In the genomic region with DNA sequence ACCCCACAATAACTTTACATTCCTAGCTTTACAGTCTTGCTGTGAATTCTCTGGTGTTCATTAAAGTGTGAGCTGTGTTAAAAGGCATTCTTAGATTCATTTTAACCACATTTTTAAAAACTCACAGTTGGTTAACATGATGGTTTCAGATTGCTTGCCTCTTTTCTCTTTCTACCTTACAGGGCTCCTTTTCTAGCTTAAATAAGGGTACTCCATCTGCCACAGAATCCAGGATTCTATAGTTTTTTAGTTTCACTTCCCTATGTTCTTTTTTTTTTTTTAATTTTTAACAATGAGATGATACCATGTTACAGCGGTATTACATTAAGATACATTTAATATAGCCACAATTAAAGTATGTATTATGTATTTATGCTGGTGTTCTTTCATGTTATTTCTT, we compare ENCODE assay signal across 2 cellular contexts.
TF ChIP-seq lines count a peak whose summit lies in the region.

No MANE protein-coding gene starts in this region.

TF ChIP-seq in GM23338, 12 proteins besides CTCF, POLR2A, EP300 and RAD21 (continues in another document):
- TF ChIP-seq EZH2phosphoT487 (IDR thresholded peaks at IDR 0.05; ENCODE audit: unreplicated experiment), result no peak
- no peak for TF ChIP-seq POLR2AphosphoS5 (IDR thresholded peaks at IDR 0.05; ENCODE audit: low read depth)
- TF ChIP-seq NANOG (IDR thresholded peaks at IDR 0.05; ENCODE audit: borderline replicate concordance), result no peak
- TF ChIP-seq, protein P1, sequence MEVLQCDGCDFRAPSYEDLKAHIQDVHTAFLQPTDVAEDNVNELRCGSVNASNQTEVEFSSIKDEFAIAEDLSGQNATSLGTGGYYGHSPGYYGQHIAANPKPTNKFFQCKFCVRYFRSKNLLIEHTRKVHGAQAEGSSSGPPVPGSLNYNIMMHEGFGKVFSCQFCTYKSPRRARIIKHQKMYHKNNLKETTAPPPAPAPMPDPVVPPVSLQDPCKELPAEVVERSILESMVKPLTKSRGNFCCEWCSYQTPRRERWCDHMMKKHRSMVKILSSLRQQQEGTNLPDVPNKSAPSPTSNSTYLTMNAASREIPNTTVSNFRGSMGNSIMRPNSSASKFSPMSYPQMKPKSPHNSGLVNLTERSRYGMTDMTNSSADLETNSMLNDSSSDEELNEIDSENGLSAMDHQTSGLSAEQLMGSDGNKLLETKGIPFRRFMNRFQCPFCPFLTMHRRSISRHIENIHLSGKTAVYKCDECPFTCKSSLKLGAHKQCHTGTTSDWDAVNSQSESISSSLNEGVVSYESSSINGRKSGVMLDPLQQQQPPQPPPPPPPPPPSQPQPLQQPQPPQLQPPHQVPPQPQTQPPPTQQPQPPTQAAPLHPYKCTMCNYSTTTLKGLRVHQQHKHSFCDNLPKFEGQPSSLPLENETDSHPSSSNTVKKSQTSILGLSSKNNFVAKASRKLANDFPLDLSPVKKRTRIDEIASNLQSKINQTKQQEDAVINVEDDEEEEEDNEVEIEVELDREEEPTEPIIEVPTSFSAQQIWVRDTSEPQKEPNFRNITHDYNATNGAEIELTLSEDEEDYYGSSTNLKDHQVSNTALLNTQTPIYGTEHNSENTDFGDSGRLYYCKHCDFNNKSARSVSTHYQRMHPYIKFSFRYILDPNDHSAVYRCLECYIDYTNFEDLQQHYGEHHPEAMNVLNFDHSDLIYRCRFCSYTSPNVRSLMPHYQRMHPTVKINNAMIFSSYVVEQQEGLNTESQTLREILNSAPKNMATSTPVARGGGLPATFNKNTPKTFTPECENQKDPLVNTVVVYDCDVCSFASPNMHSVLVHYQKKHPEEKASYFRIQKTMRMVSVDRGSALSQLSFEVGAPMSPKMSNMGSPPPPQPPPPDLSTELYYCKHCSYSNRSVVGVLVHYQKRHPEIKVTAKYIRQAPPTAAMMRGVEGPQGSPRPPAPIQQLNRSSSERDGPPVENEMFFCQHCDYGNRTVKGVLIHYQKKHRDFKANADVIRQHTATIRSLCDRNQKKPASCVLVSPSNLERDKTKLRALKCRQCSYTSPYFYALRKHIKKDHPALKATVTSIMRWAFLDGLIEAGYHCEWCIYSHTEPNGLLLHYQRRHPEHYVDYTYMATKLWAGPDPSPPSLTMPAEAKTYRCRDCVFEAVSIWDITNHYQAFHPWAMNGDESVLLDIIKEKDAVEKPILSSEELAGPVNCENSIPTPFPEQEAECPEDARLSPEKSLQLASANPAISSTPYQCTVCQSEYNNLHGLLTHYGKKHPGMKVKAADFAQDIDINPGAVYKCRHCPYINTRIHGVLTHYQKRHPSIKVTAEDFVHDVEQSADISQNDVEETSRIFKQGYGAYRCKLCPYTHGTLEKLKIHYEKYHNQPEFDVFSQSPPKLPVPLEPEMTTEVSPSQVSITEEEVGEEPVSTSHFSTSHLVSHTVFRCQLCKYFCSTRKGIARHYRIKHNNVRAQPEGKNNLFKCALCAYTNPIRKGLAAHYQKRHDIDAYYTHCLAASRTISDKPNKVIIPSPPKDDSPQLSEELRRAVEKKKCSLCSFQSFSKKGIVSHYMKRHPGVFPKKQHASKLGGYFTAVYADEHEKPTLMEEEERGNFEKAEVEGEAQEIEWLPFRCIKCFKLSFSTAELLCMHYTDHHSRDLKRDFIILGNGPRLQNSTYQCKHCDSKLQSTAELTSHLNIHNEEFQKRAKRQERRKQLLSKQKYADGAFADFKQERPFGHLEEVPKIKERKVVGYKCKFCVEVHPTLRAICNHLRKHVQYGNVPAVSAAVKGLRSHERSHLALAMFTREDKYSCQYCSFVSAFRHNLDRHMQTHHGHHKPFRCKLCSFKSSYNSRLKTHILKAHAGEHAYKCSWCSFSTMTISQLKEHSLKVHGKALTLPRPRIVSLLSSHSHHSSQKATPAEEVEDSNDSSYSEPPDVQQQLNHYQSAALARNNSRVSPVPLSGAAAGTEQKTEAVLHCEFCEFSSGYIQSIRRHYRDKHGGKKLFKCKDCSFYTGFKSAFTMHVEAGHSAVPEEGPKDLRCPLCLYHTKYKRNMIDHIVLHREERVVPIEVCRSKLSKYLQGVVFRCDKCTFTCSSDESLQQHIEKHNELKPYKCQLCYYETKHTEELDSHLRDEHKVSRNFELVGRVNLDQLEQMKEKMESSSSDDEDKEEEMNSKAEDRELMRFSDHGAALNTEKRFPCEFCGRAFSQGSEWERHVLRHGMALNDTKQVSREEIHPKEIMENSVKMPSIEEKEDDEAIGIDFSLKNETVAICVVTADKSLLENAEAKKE (CRISPR knock-in tag; IDR thresholded peaks at IDR 0.05), result no peak
- TF ChIP-seq CREB1 (CRISPR knock-in tag; IDR thresholded peaks at IDR 0.05; ENCODE audit: low read depth), result no peak
- TF ChIP-seq, protein P2, sequence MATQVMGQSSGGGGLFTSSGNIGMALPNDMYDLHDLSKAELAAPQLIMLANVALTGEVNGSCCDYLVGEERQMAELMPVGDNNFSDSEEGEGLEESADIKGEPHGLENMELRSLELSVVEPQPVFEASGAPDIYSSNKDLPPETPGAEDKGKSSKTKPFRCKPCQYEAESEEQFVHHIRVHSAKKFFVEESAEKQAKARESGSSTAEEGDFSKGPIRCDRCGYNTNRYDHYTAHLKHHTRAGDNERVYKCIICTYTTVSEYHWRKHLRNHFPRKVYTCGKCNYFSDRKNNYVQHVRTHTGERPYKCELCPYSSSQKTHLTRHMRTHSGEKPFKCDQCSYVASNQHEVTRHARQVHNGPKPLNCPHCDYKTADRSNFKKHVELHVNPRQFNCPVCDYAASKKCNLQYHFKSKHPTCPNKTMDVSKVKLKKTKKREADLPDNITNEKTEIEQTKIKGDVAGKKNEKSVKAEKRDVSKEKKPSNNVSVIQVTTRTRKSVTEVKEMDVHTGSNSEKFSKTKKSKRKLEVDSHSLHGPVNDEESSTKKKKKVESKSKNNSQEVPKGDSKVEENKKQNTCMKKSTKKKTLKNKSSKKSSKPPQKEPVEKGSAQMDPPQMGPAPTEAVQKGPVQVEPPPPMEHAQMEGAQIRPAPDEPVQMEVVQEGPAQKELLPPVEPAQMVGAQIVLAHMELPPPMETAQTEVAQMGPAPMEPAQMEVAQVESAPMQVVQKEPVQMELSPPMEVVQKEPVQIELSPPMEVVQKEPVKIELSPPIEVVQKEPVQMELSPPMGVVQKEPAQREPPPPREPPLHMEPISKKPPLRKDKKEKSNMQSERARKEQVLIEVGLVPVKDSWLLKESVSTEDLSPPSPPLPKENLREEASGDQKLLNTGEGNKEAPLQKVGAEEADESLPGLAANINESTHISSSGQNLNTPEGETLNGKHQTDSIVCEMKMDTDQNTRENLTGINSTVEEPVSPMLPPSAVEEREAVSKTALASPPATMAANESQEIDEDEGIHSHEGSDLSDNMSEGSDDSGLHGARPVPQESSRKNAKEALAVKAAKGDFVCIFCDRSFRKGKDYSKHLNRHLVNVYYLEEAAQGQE (IDR thresholded peaks at IDR 0.05; ENCODE audit: unreplicated experiment), result no peak
- TF ChIP-seq, protein P3, sequence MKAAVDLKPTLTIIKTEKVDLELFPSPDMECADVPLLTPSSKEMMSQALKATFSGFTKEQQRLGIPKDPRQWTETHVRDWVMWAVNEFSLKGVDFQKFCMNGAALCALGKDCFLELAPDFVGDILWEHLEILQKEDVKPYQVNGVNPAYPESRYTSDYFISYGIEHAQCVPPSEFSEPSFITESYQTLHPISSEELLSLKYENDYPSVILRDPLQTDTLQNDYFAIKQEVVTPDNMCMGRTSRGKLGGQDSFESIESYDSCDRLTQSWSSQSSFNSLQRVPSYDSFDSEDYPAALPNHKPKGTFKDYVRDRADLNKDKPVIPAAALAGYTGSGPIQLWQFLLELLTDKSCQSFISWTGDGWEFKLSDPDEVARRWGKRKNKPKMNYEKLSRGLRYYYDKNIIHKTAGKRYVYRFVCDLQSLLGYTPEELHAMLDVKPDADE (IDR thresholded peaks at IDR 0.05), result no peak
- no peak for TF ChIP-seq STAT1 (IDR thresholded peaks at IDR 0.05; ENCODE audit: unreplicated experiment)
- TF ChIP-seq JUNB (IDR thresholded peaks at IDR 0.05; ENCODE audit: unreplicated experiment), result no peak
- TF ChIP-seq EZH2 (IDR thresholded peaks at IDR 0.05; ENCODE audit: low read depth, unreplicated experiment), result no peak

TF ChIP-seq in SK-N-SH, 30 proteins besides CTCF, POLR2A, EP300 and RAD21:
- TF ChIP-seq, protein P4, sequence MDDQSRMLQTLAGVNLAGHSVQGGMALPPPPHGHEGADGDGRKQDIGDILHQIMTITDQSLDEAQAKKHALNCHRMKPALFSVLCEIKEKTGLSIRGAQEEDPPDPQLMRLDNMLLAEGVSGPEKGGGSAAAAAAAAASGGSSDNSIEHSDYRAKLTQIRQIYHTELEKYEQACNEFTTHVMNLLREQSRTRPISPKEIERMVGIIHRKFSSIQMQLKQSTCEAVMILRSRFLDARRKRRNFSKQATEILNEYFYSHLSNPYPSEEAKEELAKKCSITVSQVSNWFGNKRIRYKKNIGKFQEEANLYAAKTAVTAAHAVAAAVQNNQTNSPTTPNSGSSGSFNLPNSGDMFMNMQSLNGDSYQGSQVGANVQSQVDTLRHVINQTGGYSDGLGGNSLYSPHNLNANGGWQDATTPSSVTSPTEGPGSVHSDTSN (IDR thresholded peaks at IDR 0.05), result no peak
- TF ChIP-seq RFX5 (IDR thresholded peaks at IDR 0.05; ENCODE audit: low read length), result no peak
- TF ChIP-seq MEF2A (IDR thresholded peaks at IDR 0.05; ENCODE audit: borderline replicate concordance, low read depth), result no peak
- TF ChIP-seq, protein P5, sequence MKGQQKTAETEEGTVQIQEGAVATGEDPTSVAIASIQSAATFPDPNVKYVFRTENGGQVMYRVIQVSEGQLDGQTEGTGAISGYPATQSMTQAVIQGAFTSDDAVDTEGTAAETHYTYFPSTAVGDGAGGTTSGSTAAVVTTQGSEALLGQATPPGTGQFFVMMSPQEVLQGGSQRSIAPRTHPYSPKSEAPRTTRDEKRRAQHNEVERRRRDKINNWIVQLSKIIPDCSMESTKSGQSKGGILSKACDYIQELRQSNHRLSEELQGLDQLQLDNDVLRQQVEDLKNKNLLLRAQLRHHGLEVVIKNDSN (IDR thresholded peaks at IDR 0.05; ENCODE audit: borderline replicate concordance, low read depth), result no peak
- TF ChIP-seq MXI1 (IDR thresholded peaks at IDR 0.05; ENCODE audit: low read depth, low read length), result no peak
- TF ChIP-seq ELF1 (IDR thresholded peaks at IDR 0.05), result no peak
- no peak for TF ChIP-seq YY1 (IDR thresholded peaks at IDR 0.05; ENCODE audit: low read depth)
- TF ChIP-seq, protein P6, sequence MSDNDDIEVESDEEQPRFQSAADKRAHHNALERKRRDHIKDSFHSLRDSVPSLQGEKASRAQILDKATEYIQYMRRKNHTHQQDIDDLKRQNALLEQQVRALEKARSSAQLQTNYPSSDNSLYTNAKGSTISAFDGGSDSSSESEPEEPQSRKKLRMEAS (IDR thresholded peaks at IDR 0.05; ENCODE audit: low read depth), result no peak
- TF ChIP-seq FOXJ3 (CRISPR knock-in tag; IDR thresholded peaks at IDR 0.05), result no peak
- no peak for TF ChIP-seq RXRA (IDR thresholded peaks at IDR 0.05; ENCODE audit: borderline replicate concordance, low read depth)
- no peak for TF ChIP-seq NRF1 (IDR thresholded peaks at IDR 0.05; ENCODE audit: low read depth, low read length)
TF ChIP-seq in SK-N-SH: peak in this region for 0.
